In the genomic region with DNA sequence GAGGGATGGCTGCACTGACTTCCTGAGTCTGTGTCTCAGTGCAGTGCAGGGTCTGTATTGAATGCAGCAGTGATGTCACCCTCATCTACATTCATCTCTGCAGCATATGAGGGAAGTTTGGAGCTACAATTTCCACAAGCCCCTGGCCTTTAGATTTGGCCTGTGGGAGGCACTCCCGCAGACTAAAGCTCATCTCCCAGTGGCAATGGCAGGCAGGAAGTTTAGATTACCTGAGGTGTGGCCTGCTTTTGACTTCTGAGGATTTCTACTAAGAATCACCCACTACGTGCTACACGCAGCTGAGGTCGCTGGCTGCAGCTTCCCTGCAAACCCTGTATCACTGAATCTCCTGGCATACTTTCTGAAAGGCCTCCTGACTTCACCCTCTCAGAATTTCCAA, we compare ENCODE assay signal across 13 cellular contexts.
DNase-seq lines count a peak whose midpoint lies in the region; ATAC-seq and TF ChIP-seq lines count a peak whose summit lies in the region.
"Had no signal": no experiment of that assay in that cellular context is flagged by ENCODE, and none has a peak within 500 bp of the region (broad histone marks: within the 10 kb centered on the region; RNA-seq: fewer than 3 reads in every experiment).

No MANE protein-coding gene starts in this region.

- peaks cover 3% of the 10 kb centered on the region for H3K27me3 Mint-ChIP-seq in endodermal cell (ENCODE audit: insufficient read depth)
- H3K27me3 Mint-ChIP-seq in neural crest cell (ENCODE audit: low read depth): peaks cover 6% of the 10 kb centered on the region
- no peaks in the 10 kb centered on the region for H3K27me3 Mint-ChIP-seq in CD14-positive monocyte (ENCODE audit: low read depth in 3 of 3)
- H3K27me3 Mint-ChIP-seq: T-cell had no signal

- no peak for ATAC-seq in HG02981 (IDR thresholded peaks at IDR 0.05; ENCODE audit: unreplicated experiment)
- ATAC-seq: T-cell had no signal

- H3K4me3 ChIP-seq in H7 (ENCODE audit: insufficient read depth, low read depth, low read length) (no peak overlapping the region), endodermal cell (ENCODE audit: low read length) (no peak overlapping the region)
- H3K4me3 ChIP-seq: BLaER1 had no signal

- H3K9me3 ChIP-seq in endodermal cell (ENCODE audit: control insufficient read depth, low read length): no peaks in the 10 kb centered on the region
- H3K9me3 ChIP-seq: BLaER1 had no signal

- H3K9me3 Mint-ChIP-seq in endodermal cell (no peaks in the 10 kb centered on the region), neural crest cell (no peaks in the 10 kb centered on the region), CD14-positive monocyte (peaks cover 0 to 3% (median 0%) of the 10 kb centered on the region in 7 donors)

- no peaks in the 10 kb centered on the region for H3K36me3 Mint-ChIP-seq in endodermal cell (ENCODE audit: low read depth)
- no peaks in the 10 kb centered on the region for H3K36me3 Mint-ChIP-seq in neural crest cell (ENCODE audit: low read depth)
- H3K36me3 Mint-ChIP-seq in CD14-positive monocyte: no peaks in the 10 kb centered on the region
- H3K36me3 Mint-ChIP-seq: T-cell had no signal

- peak; percentile 25 for TF ChIP-seq CTCF in endodermal cell (conservative IDR thresholded peaks at IDR 0.05)
- no peak for TF ChIP-seq CTCF in neural crest cell (conservative IDR thresholded peaks at IDR 0.05)
- TF ChIP-seq CTCF in CD14-positive monocyte (IDR thresholded peaks at IDR 0.05): no peak

- intact Hi-C loops in CD14-positive monocyte (cut with micrococcal nuclease): no loop called here

- H3K27ac ChIP-seq in endodermal cell (ENCODE audit: low read depth, low read length): no peak overlapping the region
- H3K27ac ChIP-seq: BLaER1 had no signal

- in situ Hi-C loops in KBM-7 (cut with MboI; ENCODE audit: low pct_unique_long_range_greater_than_20kb, low sequenced_read_pairs): no loop called here

- H3K4me1 ChIP-seq in endodermal cell (ENCODE audit: control insufficient read depth, insufficient read depth, low read length): peaks cover 11% of the 10 kb centered on the region
- H3K4me1 ChIP-seq: BLaER1 had no signal

- H3K4me1 Mint-ChIP-seq in endodermal cell (peaks cover 39% of the 10 kb centered on the region), neural crest cell (peaks cover 6% of the 10 kb centered on the region), CD14-positive monocyte (no peaks in the 10 kb centered on the region)
- H3K4me1 Mint-ChIP-seq: T-cell had no signal

- H3K27me3 ChIP-seq in H7 (ENCODE audit: control insufficient read depth, insufficient read depth, low read length) (no peaks in the 10 kb centered on the region), endodermal cell (ENCODE audit: control insufficient read depth, insufficient read depth, low read length, poor library complexity, severe bottlenecking) (no peaks in the 10 kb centered on the region)
- H3K27me3 ChIP-seq: BLaER1 had no signal

- H3K36me3 ChIP-seq in H7 (replicated peaks; ENCODE audit: control insufficient read depth, insufficient read depth, low read length): no peaks in the 10 kb centered on the region
- no peaks in the 10 kb centered on the region for H3K36me3 ChIP-seq in endodermal cell (ENCODE audit: control insufficient read depth, insufficient read depth, low read length)
- H3K36me3 ChIP-seq: BLaER1 had no signal

- no peak overlapping the region for H3K9ac ChIP-seq in endodermal cell (ENCODE audit: extremely low read depth, low read length, poor library complexity, severe bottlenecking)
- H3K9ac ChIP-seq: BLaER1 had no signal

- DNase-seq in H7: peak; percentile 10
- DNase-seq in NCI-H69 (lab: John Stamatoyannopoulos, UW): peak; percentile 66
- DNase-seq in endodermal cell: peak; percentile 58
- DNase-seq in neural crest cell (ENCODE audit: low read depth, low spot score): no peak
- DNase-seq in KBM-7: no peak
- DNase-seq in CD14-positive monocyte (ENCODE audit: low spot score): no peak
- DNase-seq in stimulated activated CD4-positive, alpha-beta T cell treated with anti-CD3 and anti-CD28 coated beads, Interleukin-15, amount 100 ng/mL, for 24 hours: no peak
- DNase-seq: NCI-H1417, NCI-H1930, NCI-H2227 treated with DMSO at 0.1 percent for 48 hours, T-cell had no signal

- H3K4me3 Mint-ChIP-seq in endodermal cell: no peak overlapping the region
- no peak overlapping the region for H3K4me3 Mint-ChIP-seq in neural crest cell
- H3K4me3 Mint-ChIP-seq in CD14-positive monocyte: no peak overlapping the region
- H3K4me3 Mint-ChIP-seq: T-cell had no signal

- H3K27ac Mint-ChIP-seq in endodermal cell (no peak overlapping the region), neural crest cell (ENCODE audit: unreplicated experiment) (peak overlapping the region; percentile 27), CD14-positive monocyte (no peak overlapping the region)
- H3K27ac Mint-ChIP-seq: T-cell had no signal

- 64 to 80% methylated on average over 3 to 4 of the region's 4 CpGs for WGBS in endodermal cell (ENCODE audit: insufficient coverage in 1 of 2, insufficient read length in 1 of 2), 2 experiments

Comparison
In these comparisons a context has a peak if more than half of its experiments do, and no peak if none do; other contexts are left out.
1. DNase-seq: peak in H7 (single experiment), NCI-H69 (single experiment) and endodermal cell (single experiment); none in neural crest cell (single experiment), KBM-7 (single experiment), CD14-positive monocyte (single experiment) and stimulated activated CD4-positive, alpha-beta T cell treated with anti-CD3 and anti-CD28 coated beads, Interleukin-15, amount 100 ng/mL, for 24 hours (single experiment).